Comparison of ENCODE assay signal across 1 cellular context in genomic region chr16:53048139-53048915, GRCh38.
TF ChIP-seq lines count a peak whose summit lies in the region.

No MANE protein-coding gene starts in this region.

TF ChIP-seq in HepG2, 621 proteins besides CTCF, POLR2A, EP300 and RAD21 (continued from another document and continues in another):
- TF ChIP-seq ZSCAN5A (CRISPR knock-in tag; IDR thresholded peaks at IDR 0.05; ENCODE audit: borderline replicate concordance) (no peak), HMGXB3 (CRISPR knock-in tag; IDR thresholded peaks at IDR 0.05; ENCODE audit: borderline replicate concordance) (peak; percentile 64; the same call in 1 of the 2 replicates), TBX3 (IDR thresholded peaks at IDR 0.05; ENCODE audit: borderline replicate concordance) (peak; percentile 93), PHF21A (CRISPR knock-in tag; IDR thresholded peaks at IDR 0.05) (peak; percentile 78), GTF3A (CRISPR knock-in tag; conservative IDR thresholded peaks at IDR 0.05) (0 out of 2 replicates have a peak, but pooled peaks have one; percentile 33), MAF1 (CRISPR knock-in tag; IDR thresholded peaks at IDR 0.05; ENCODE audit: borderline replicate concordance) (no peak), ZNF329 (CRISPR knock-in tag; IDR thresholded peaks at IDR 0.05; ENCODE audit: low read depth) (no peak), NCOR1 (IDR thresholded peaks at IDR 0.05; ENCODE audit: borderline replicate concordance, low read length) (peak; percentile 85; the same call in 1 of the 2 replicates), POGZ (CRISPR knock-in tag; IDR thresholded peaks at IDR 0.05) (peak; percentile 60; the same call in 1 of the 2 replicates), SMYD3 (CRISPR knock-in tag; IDR thresholded peaks at IDR 0.05) (no peak), FOXK1 (CRISPR knock-in tag; IDR thresholded peaks at IDR 0.05; ENCODE audit: borderline replicate concordance, low read depth) (peak; percentile 60; the same call in 1 of the 2 replicates), HBP1 (CRISPR knock-in tag; IDR thresholded peaks at IDR 0.05; ENCODE audit: low read depth) (0 out of 2 replicates have a peak, but pooled peaks have one; percentile 22), ATF4 (CRISPR knock-in tag; IDR thresholded peaks at IDR 0.05) (peak in 1 of 2 experiments; percentile 41; a peak in 1 of 4 replicates), PHF8 (CRISPR knock-in tag; IDR thresholded peaks at IDR 0.05) (no peak), TOE1 (CRISPR knock-in tag; IDR thresholded peaks at IDR 0.05) (no peak), ZBTB37 (CRISPR knock-in tag; IDR thresholded peaks at IDR 0.05) (no peak), IRX3 (CRISPR knock-in tag; IDR thresholded peaks at IDR 0.05; ENCODE audit: borderline replicate concordance, low read depth) (no peak), ZMAT5 (CRISPR knock-in tag; IDR thresholded peaks at IDR 0.05; ENCODE audit: borderline replicate concordance, low read depth) (no peak), ZNF337 (CRISPR knock-in tag; IDR thresholded peaks at IDR 0.05; ENCODE audit: borderline replicate concordance, low read depth) (no peak), HDAC1 (CRISPR knock-in tag; IDR thresholded peaks at IDR 0.05) (peak; percentile 59; the same call in 1 of the 2 replicates), ZNF567 (CRISPR knock-in tag; IDR thresholded peaks at IDR 0.05; ENCODE audit: borderline replicate concordance) (no peak), ATF3 (CRISPR knock-in tag; IDR thresholded peaks at IDR 0.05) (no peak), ZSCAN22 (CRISPR knock-in tag; IDR thresholded peaks at IDR 0.05) (no peak), ZNF124 (CRISPR knock-in tag; IDR thresholded peaks at IDR 0.05) (no peak), GMEB2 (CRISPR knock-in tag; IDR thresholded peaks at IDR 0.05; ENCODE audit: low read depth) (no peak), ZFY (CRISPR knock-in tag; IDR thresholded peaks at IDR 0.05) (peak; percentile 54), JARID2 (CRISPR knock-in tag; IDR thresholded peaks at IDR 0.05; ENCODE audit: insufficient replicate concordance) (no peak), TOPORS (CRISPR knock-in tag; IDR thresholded peaks at IDR 0.05) (no peak), GLI4 (CRISPR knock-in tag; IDR thresholded peaks at IDR 0.05; ENCODE audit: borderline replicate concordance) (no peak), SOX13 (IDR thresholded peaks at IDR 0.05) (no peak), SOX13 (CRISPR knock-in tag; conservative IDR thresholded peaks at IDR 0.05 in 1 of 2, IDR thresholded peaks at IDR 0.05 in 1 of 2) (peak in 1 of 2 experiments; percentile 67; a peak in 1 of 4 replicates), MAX (IDR thresholded peaks at IDR 0.05) (no peak), ZBTB25 (CRISPR knock-in tag; IDR thresholded peaks at IDR 0.05) (0 out of 2 replicates have a peak, but pooled peaks have one; percentile 37), DMAP1 (CRISPR knock-in tag; IDR thresholded peaks at IDR 0.05) (no peak), FOXA1 (IDR thresholded peaks at IDR 0.05) (peak; percentile 33; the same call in 1 of the 2 replicates), FOXA1 (CRISPR knock-in tag; IDR thresholded peaks at IDR 0.05) (peak; percentile 76), AFF4 (CRISPR knock-in tag; IDR thresholded peaks at IDR 0.05) (no peak), THAP11 (CRISPR knock-in tag; IDR thresholded peaks at IDR 0.05) (peak; percentile 64; the same call in 1 of the 2 replicates), RARG (CRISPR knock-in tag; IDR thresholded peaks at IDR 0.05; ENCODE audit: low read depth) (no peak), NR2C2 (CRISPR knock-in tag; IDR thresholded peaks at IDR 0.05; ENCODE audit: borderline replicate concordance) (peak; percentile 33; the same call in 1 of the 2 replicates), ZNF232 (CRISPR knock-in tag; IDR thresholded peaks at IDR 0.05; ENCODE audit: borderline replicate concordance) (peak; percentile 42; the same call in 1 of the 2 replicates), SAP130 (CRISPR knock-in tag; IDR thresholded peaks at IDR 0.05; ENCODE audit: low read depth) (peak; percentile 67), HNF1B (CRISPR knock-in tag; IDR thresholded peaks at IDR 0.05) (peak; percentile 76), CREM (IDR thresholded peaks at IDR 0.05) (peak; percentile 35; the same call in 1 of the 2 replicates), CREM (CRISPR knock-in tag; IDR thresholded peaks at IDR 0.05) (no peak)
